Comparison of ENCODE assay signal across 20 cellular contexts in genomic region chr19:12015753-12016116, GRCh38. TPM values are rescaled to one million over a fixed set of nuclear protein-coding genes. Genes with fewer than 3 reads are reported as not detected.
"Had no signal": no experiment of that assay in that cellular context is flagged by ENCODE, and none has a peak within 500 bp of the region (broad histone marks: within the 10 kb centered on the region; RNA-seq: fewer than 3 reads in every experiment).

No MANE protein-coding gene starts in this region.

- ATAC-seq: activated CD8-positive, alpha-beta memory T cell treated with anti-CD3 and anti-CD28 coated beads, Interleukin-2, amount 10 ng/mL, durations not matched to agents 7 days and 5 days; foreskin keratinocyte; left lobe of liver had no signal

- H3K4me3 Mint-ChIP-seq: activated CD4-positive, alpha-beta memory T cell treated with anti-CD3 and anti-CD28 coated beads, Interleukin-2, amount 10 ng/mL, durations not matched to agents 7 days and 5 days; activated CD8-positive, alpha-beta memory T cell treated with anti-CD3 and anti-CD28 coated beads, Interleukin-2, amount 10 ng/mL, durations not matched to agents 7 days and 5 days; activated naive CD8-positive, alpha-beta T cell; nephron had no signal

- H3K27ac Mint-ChIP-seq: activated CD4-positive, alpha-beta memory T cell treated with anti-CD3 and anti-CD28 coated beads, Interleukin-2, amount 10 ng/mL, durations not matched to agents 7 days and 5 days; activated CD8-positive, alpha-beta memory T cell treated with anti-CD3 and anti-CD28 coated beads, Interleukin-2, amount 10 ng/mL, durations not matched to agents 7 days and 5 days; activated naive CD8-positive, alpha-beta T cell; nephron had no signal

- H3K4me3 ChIP-seq: dorsolateral prefrontal cortex, tibial artery had no signal

- H3K27me3 Mint-ChIP-seq: activated CD4-positive, alpha-beta memory T cell treated with anti-CD3 and anti-CD28 coated beads, Interleukin-2, amount 10 ng/mL, durations not matched to agents 7 days and 5 days; activated CD8-positive, alpha-beta memory T cell treated with anti-CD3 and anti-CD28 coated beads, Interleukin-2, amount 10 ng/mL, durations not matched to agents 7 days and 5 days; activated naive CD8-positive, alpha-beta T cell had no signal

- H3K4me1 Mint-ChIP-seq: activated CD4-positive, alpha-beta memory T cell treated with anti-CD3 and anti-CD28 coated beads, Interleukin-2, amount 10 ng/mL, durations not matched to agents 7 days and 5 days; activated CD8-positive, alpha-beta memory T cell treated with anti-CD3 and anti-CD28 coated beads, Interleukin-2, amount 10 ng/mL, durations not matched to agents 7 days and 5 days; nephron had no signal

- DNase-seq: activated CD4-positive, alpha-beta memory T cell treated with anti-CD3 and anti-CD28 coated beads, Interleukin-2, amount 10 ng/mL, durations not matched to agents 7 days and 5 days; activated CD4-positive, alpha-beta T cell treated with anti-CD3 and anti-CD28 coated beads for 48 hours; activated CD4-positive, CD25-positive, alpha-beta regulatory T cell; activated CD8-positive, alpha-beta memory T cell treated with anti-CD3 and anti-CD28 coated beads, Interleukin-2, amount 10 ng/mL, durations not matched to agents 7 days and 5 days; amygdala; dorsolateral prefrontal cortex; foreskin keratinocyte; hypothalamus; midbrain; occipital lobe; posterior cingulate gyrus; stimulated activated CD4-positive, alpha-beta T cell treated with anti-CD3 and anti-CD28 coated beads, Interleukin-2, amount 100 ng/mL, for 24 hours; stimulated activated naive CD4-positive, alpha-beta T cell treated with Interleukin-2 at 50 U/mL for 16 hours; substantia nigra; T1000; tibial artery had no signal

RNA-seq across cellular contexts. Expression of gene ZNF878, which starts 37.0 kb away (rescaled TPM):
- total RNA-seq: cardiac septum had no signal
